8 cellular contexts compared by ENCODE assay signal in genomic region chr10:22002531-22003110, GRCh38. TPM values are rescaled to one million over a fixed set of nuclear protein-coding genes. Genes with fewer than 3 reads are reported as not detected.
DNase-seq lines count a peak whose midpoint lies in the region; ATAC-seq and TF ChIP-seq lines count a peak whose summit lies in the region.

No MANE protein-coding gene starts in this region.

- DNase-seq in DMS79 treated with DMSO at 0.1 percent for 48 hours (lab: John Stamatoyannopoulos, UW) (peak; percentile 5), DMS79 (lab: John Stamatoyannopoulos, UW) (no peak), IMR-90 (peak; percentile 63), left cardiac atrium (no peak), renal cortical epithelial cell (ENCODE audit: low read depth) (peak; percentile 66), NCI-H1436 treated with DMSO at 0.1 percent for 48 hours (lab: John Stamatoyannopoulos, UW) (no peak)

- peak overlapping the region; percentile 99 for H2AFZ ChIP-seq in IMR-90 (replicated peaks; ENCODE audit: low read length, poor library complexity)

- H3K9ac ChIP-seq in IMR-90 (ENCODE audit: low read depth, low read length) = peak overlapping the region; percentile 72

- H3K9me3 Mint-ChIP-seq in activated naive CD4-positive, alpha-beta T cell treated with anti-CD3 and anti-CD28 coated beads, Interleukin-2, amount 50 U/mL, for 24 hours = no peaks in the 10 kb centered on the region

- no peak for TF ChIP-seq POLR2A in IMR-90 (IDR thresholded peaks at IDR 0.05; ENCODE audit: low read depth, low read length)

- peak overlapping the region; percentile 15 for H3K23ac ChIP-seq in IMR-90 (ENCODE audit: low read depth, low read length)

- peak overlapping the region; percentile 79 for H2AK9ac ChIP-seq in IMR-90 (replicated peaks; ENCODE audit: low read depth, low read length, poor library complexity)

- H3K27ac Mint-ChIP-seq in activated naive CD4-positive, alpha-beta T cell treated with anti-CD3 and anti-CD28 coated beads, Interleukin-2, amount 50 U/mL, for 24 hours = peak overlapping the region; percentile 94

- H2BK5ac ChIP-seq in IMR-90 (ENCODE audit: low read depth, low read length, poor library complexity, severe bottlenecking) = peak overlapping the region; percentile 11

- H3K4me1 ChIP-seq in IMR-90 (ENCODE audit: control insufficient read depth, insufficient read depth, low read length) = no peaks in the 10 kb centered on the region; the same call in 1 of the 2 replicates

- H3K9me3 ChIP-seq in IMR-90 (ENCODE audit: control insufficient read depth, insufficient read depth, low read length) = no peaks in the 10 kb centered on the region

- no peaks in the 10 kb centered on the region for H3K27me3 Mint-ChIP-seq in activated naive CD4-positive, alpha-beta T cell treated with anti-CD3 and anti-CD28 coated beads, Interleukin-2, amount 50 U/mL, for 24 hours

- peaks cover 3% of the 10 kb centered on the region for H3K36me3 Mint-ChIP-seq in activated naive CD4-positive, alpha-beta T cell treated with anti-CD3 and anti-CD28 coated beads, Interleukin-2, amount 50 U/mL, for 24 hours

- no peaks in the 10 kb centered on the region for H4K20me1 ChIP-seq in IMR-90 (ENCODE audit: insufficient read depth, low read length)

- peak overlapping the region; percentile 75; the same call in 1 of the 2 replicates for H4K5ac ChIP-seq in IMR-90 (ENCODE audit: low read depth, low read length)

- H3K79me1 ChIP-seq in IMR-90 (ENCODE audit: low read depth in 1 of 2, low read length in 2 of 2) = peaks cover 11 to 27% of the 10 kb centered on the region in 2 experiments

- peak overlapping the region; percentile 59 for H3K4ac ChIP-seq in IMR-90 (ENCODE audit: low read depth, low read length)

- POLR2A ChIA-PET in IMR-90 (lab: Charles Lee; ENCODE audit: unreplicated experiment) = interaction anchor here (0.6 kb wide), 1 partner anchor 19 kb away, joined by 21 read pairs; no protein-coding TSS in a partner anchor

- no peak overlapping the region for H2BK20ac ChIP-seq in IMR-90 (ENCODE audit: low read depth, low read length)

- ATAC-seq in GM21529 (IDR thresholded peaks at IDR 0.05; ENCODE audit: unreplicated experiment) (peak; percentile 15), IMR-90 (ENCODE audit: low read depth) (peak; percentile 9), left cardiac atrium (peak; percentile 27 to 30)

- no peak overlapping the region for H2BK120ac ChIP-seq in IMR-90 (ENCODE audit: low read depth, low read length)

- CTCF ChIA-PET in IMR-90 (lab: Yijun Ruan, JAX) = interaction anchor here (0.7 to 2.9 kb wide), 4 partner anchors 9 to 986 kb away, joined by 3 to 10 read pairs (median 3); no protein-coding TSS in a partner anchor

- peak overlapping the region; percentile 91; the same call in 1 of the 2 replicates for H3K18ac ChIP-seq in IMR-90 (ENCODE audit: low read depth, low read length)

- H3K9me1 ChIP-seq in IMR-90 (ENCODE audit: insufficient read depth, low read length) = peaks cover 3% of the 10 kb centered on the region

- dilution Hi-C loops in IMR-90 (cut with HindIII; ENCODE audit: low sequenced_read_pairs, unreplicated experiment) = no loop called here

- in situ Hi-C loops in IMR-90 (cut with MboI; ENCODE audit: low sequenced_read_pairs) = loop anchor here (10.0 to 25.0 kb wide), 3 partner anchors 312 to 560 kb away; partner anchors contain the start of gene COMMD3

- no CpG with 5 or more reads among the region's 17 CpGs for WGBS in IMR-90 (ENCODE audit: extremely low coverage in 2 of 2, insufficient read length in 1 of 2), 2 experiments

- peak overlapping the region; percentile 30 for H3K27ac ChIP-seq in IMR-90 (ENCODE audit: insufficient read depth, low read length)

- no peak overlapping the region for H4K91ac ChIP-seq in IMR-90 (ENCODE audit: insufficient read depth, low read depth, low read length)

- peaks cover 45% of the 10 kb centered on the region for H3K4me1 Mint-ChIP-seq in activated naive CD4-positive, alpha-beta T cell treated with anti-CD3 and anti-CD28 coated beads, Interleukin-2, amount 50 U/mL, for 24 hours

- intact Hi-C loops in IMR-90 (cut with micrococcal nuclease) (loop anchor here (2.0 to 10.0 kb wide), 6 partner anchors 225 to 1065 kb away; partner anchors contain the start of genes COMMD3 and PIP4K2A), left cardiac atrium (cut with DNase I) (loop anchor here in 1 of 2 donors (5.0 to 10.0 kb wide), 3 partner anchors 312 to 985 kb away; partner anchors contain the start of gene COMMD3)

- H2BK15ac ChIP-seq in IMR-90 (ENCODE audit: low read depth, low read length) = no peak overlapping the region

- no peak for TF ChIP-seq CTCF in IMR-90 (conservative IDR thresholded peaks at IDR 0.05; ENCODE audit: low read depth, low read length)

- peak overlapping the region in 1 of 2 experiments; percentile 22; a peak in 1 of 4 replicates for H4K8ac ChIP-seq in IMR-90 (ENCODE audit: low read depth in 2 of 2, low read length in 2 of 2)

- H3K56ac ChIP-seq in IMR-90 (ENCODE audit: extremely low read depth, insufficient read depth, low read length) = 0 out of 2 replicates have a peak overlapping the region, but pooled peaks have one; percentile 50

- peak overlapping the region; percentile 10 for H3K14ac ChIP-seq in IMR-90 (replicated peaks; ENCODE audit: low read depth, low read length)

- no peak overlapping the region for H2AK5ac ChIP-seq in IMR-90 (ENCODE audit: low read depth, low read length)

- TF ChIP-seq RAD21 in IMR-90 (IDR thresholded peaks at IDR 0.05; ENCODE audit: low read length) = no peak

- H3K4me3 ChIP-seq in IMR-90 (ENCODE audit: insufficient read depth, low read depth, low read length) = peak overlapping the region; percentile 69

- peak overlapping the region; percentile 100 for H3K4me2 ChIP-seq in IMR-90 (ENCODE audit: low read depth, low read length)

- H3K27me3 ChIP-seq in IMR-90 (ENCODE audit: control insufficient read depth, insufficient read depth, low read length) = no peaks in the 10 kb centered on the region; the same call in 1 of the 2 replicates

- H3K4me3 Mint-ChIP-seq in activated naive CD4-positive, alpha-beta T cell treated with anti-CD3 and anti-CD28 coated beads, Interleukin-2, amount 50 U/mL, for 24 hours = peak overlapping the region; percentile 94

- BruUV-seq in IMR-90 (replicated peaks; lab: Mats Ljungman, UMichigan) = no TSS peak

- no peaks in the 10 kb centered on the region for H3K36me3 ChIP-seq in IMR-90 (ENCODE audit: control insufficient read depth, insufficient read depth, low read length)

TF ChIP-seq in IMR-90, 13 proteins besides CTCF, POLR2A, EP300 and RAD21:
- TF ChIP-seq SMC3 (IDR thresholded peaks at IDR 0.05; ENCODE audit: low read depth, low read length) (no peak), CEBPB (IDR thresholded peaks at IDR 0.05; ENCODE audit: low read depth, low read length) (peak; percentile 68)

RNA-seq across cellular contexts. Expression of gene DNAJC1, which starts 0.9 kb away (rescaled TPM):
- total RNA-seq in IMR-90 (2012; rRNA removed) (13.3 and 22.8 TPM in 2 replicates), left cardiac atrium (10 to 100 TPM; 16.1 to 20.8 TPM), renal cortical epithelial cell (61.6 and 74.7 TPM in 2 replicates)
- polyA plus RNA-seq in IMR-90 (2012; rRNA removed) = 12.7 and 13.7 TPM in 2 replicates
- polyA plus RNA-seq in IMR-90 (2012; cell fraction: cytosol; rRNA removed) = 9.3 and 12.0 TPM in 2 replicates
- 7.1 and 10.2 TPM in 2 replicates for polyA plus RNA-seq in IMR-90 (2012; cell fraction: nucleus; rRNA removed; ENCODE audit: low replicate concordance)

Comparison
In these comparisons a context has a peak if more than half of its experiments do, and no peak if none do; other contexts are left out.
1. DNase-seq: peak in DMS79 treated with DMSO at 0.1 percent for 48 hours (single experiment), IMR-90 (single experiment) and renal cortical epithelial cell (single experiment); none in DMS79 (single experiment), left cardiac atrium (single experiment) and NCI-H1436 treated with DMSO at 0.1 percent for 48 hours (single experiment).
2. Peak in every context shown above with its lines, with median percentiles within 50 percentile points of each other: ATAC-seq.